8 cellular contexts compared by ENCODE assay signal in the genomic region with DNA sequence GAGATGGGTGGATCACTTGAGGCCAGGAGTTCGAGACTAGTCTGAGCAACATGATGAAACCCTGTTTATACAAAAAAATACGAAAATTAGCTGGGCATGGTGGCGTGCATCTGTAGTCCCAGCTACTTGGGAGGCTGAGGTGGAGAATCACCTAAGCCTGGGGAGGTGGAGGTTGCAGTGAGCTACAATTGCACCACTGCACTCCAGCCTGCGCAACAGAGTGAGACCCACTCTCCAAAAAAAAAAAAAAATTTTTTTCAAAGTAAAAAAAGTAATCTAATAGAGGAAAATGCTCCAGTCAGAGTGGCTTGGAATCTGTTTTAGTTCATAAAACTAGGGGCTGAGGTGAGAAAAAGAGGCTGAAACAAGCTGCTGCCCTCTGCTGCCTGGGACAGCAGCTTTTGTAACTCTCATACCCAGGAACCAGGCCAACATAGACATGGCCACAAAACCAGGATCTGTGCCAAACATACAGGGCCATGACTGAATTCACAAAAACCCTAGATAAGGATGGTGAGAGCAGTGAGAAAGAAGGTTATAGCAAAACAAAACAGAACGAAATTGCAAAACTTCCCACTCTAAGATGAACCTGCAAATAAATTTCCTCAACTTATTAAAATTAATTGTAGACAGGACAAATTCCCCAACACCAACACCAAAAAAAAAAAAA. TPM values are rescaled to one million over a fixed set of nuclear protein-coding genes. Genes with fewer than 3 reads are reported as not detected.
DNase-seq lines count a peak whose midpoint lies in the region; ATAC-seq and TF ChIP-seq lines count a peak whose summit lies in the region.

No MANE protein-coding gene starts in this region.

- H3K9ac ChIP-seq in OCI-LY3 (ENCODE audit: low read length), result no peak overlapping the region

- H3K36me3 ChIP-seq in OCI-LY3 (replicated peaks; ENCODE audit: low read depth, low read length) (no peaks in the 10 kb centered on the region), psoas muscle (ENCODE audit: insufficient read depth in 1 of 2, low read depth in 1 of 2) (no peaks in the 10 kb centered on the region), uterus (no peaks in the 10 kb centered on the region)

- H3K4me1 ChIP-seq in OCI-LY3 (ENCODE audit: low read length) (no peaks in the 10 kb centered on the region), psoas muscle (peaks cover under 1% of the 10 kb centered on the region), uterus (no peaks in the 10 kb centered on the region)

- no peak for TF ChIP-seq POLR2A in erythroblast (IDR thresholded peaks at IDR 0.05; ENCODE audit: low read length)
- no peak for TF ChIP-seq POLR2A in uterus (IDR thresholded peaks at IDR 0.05)

- TF ChIP-seq CTCF in GM12873 (IDR thresholded peaks at IDR 0.05; ENCODE audit: insufficient read depth, low read depth, low read length, missing control alignments), result peak; percentile 20
- peak; percentile 35 for TF ChIP-seq CTCF in OCI-LY3 (IDR thresholded peaks at IDR 0.05; ENCODE audit: low read depth, low read length)
- TF ChIP-seq CTCF in psoas muscle (IDR thresholded peaks at IDR 0.05), result no peak
- TF ChIP-seq CTCF in uterus (IDR thresholded peaks at IDR 0.05), result no peak
- TF ChIP-seq CTCF in coronary artery (IDR thresholded peaks at IDR 0.05), result no peak

- peak in 3 of 4 donors; percentile 44 to 68 (median 65) for ATAC-seq in psoas muscle
- no peak for ATAC-seq in HG03139 (IDR thresholded peaks at IDR 0.05; ENCODE audit: unreplicated experiment)

- H2AFZ ChIP-seq in OCI-LY3 (ENCODE audit: low read depth, low read length), result no peak overlapping the region

- DNase-seq in erythroblast (lab: John Stamatoyannopoulos, UW) (peak; percentile 93 to 94), psoas muscle (no peak), NCI-H748 treated with DMSO at 0.1 percent for 48 hours (lab: John Stamatoyannopoulos, UW) (no peak), uterus (no peak), coronary artery (ENCODE audit: low spot score) (no peak)

- no peak overlapping the region for H3K4me2 ChIP-seq in OCI-LY3 (ENCODE audit: low read length)

- H3K4me3 ChIP-seq in OCI-LY3 (ENCODE audit: low read length) (no peak overlapping the region), psoas muscle (no peak overlapping the region), uterus (no peak overlapping the region), coronary artery (no peak overlapping the region)

- no peaks in the 10 kb centered on the region for H4K20me1 ChIP-seq in OCI-LY3 (ENCODE audit: insufficient read depth, low read length)

- no peaks in the 10 kb centered on the region for H3K79me2 ChIP-seq in OCI-LY3 (ENCODE audit: low read length)

- H3K27ac ChIP-seq in OCI-LY3 (ENCODE audit: low read length) (no peak overlapping the region), psoas muscle (no peak overlapping the region), uterus (no peak overlapping the region), coronary artery (no peak overlapping the region)

- intact Hi-C loops in psoas muscle (cut with DNase I), result no loop called here
- intact Hi-C loops in uterus (cut with DNase I; ENCODE audit: low total_unique reads), result no loop called here

- H3K27me3 ChIP-seq in OCI-LY3 (ENCODE audit: low read depth, low read length), result no peaks in the 10 kb centered on the region
- no peaks in the 10 kb centered on the region for H3K27me3 ChIP-seq in psoas muscle (ENCODE audit: insufficient read depth in 3 of 3, low read length in 2 of 3)
- no peaks in the 10 kb centered on the region for H3K27me3 ChIP-seq in uterus

- no peaks in the 10 kb centered on the region for H3K9me3 ChIP-seq in OCI-LY3 (ENCODE audit: insufficient read depth, low read length)
- H3K9me3 ChIP-seq in psoas muscle, result no peaks in the 10 kb centered on the region
- H3K9me3 ChIP-seq in uterus, result no peaks in the 10 kb centered on the region

- 88 to 90% (median 90%) methylated on average over 5 of the region's 5 CpGs for WGBS in psoas muscle, 3 donors

RNA-seq across cellular contexts. Expression of gene DCAF12, which starts 13.1 kb away (rescaled TPM):
- total RNA-seq in psoas muscle, result 10 to 100 TPM; 18.0 to 27.1 (median 23.3) TPM
- 10 to 100 TPM; 15.8 to 38.0 (median 18.1) TPM for polyA plus RNA-seq in psoas muscle
- total RNA-seq in uterus, result 10 to 100 TPM in 3 of 4 donors, 1 to 10 TPM in 1; 6.4 to 35.3 (median 30.3) TPM

RNA-seq across cellular contexts. Expression of gene UBAP1, which starts 39.2 kb away (rescaled TPM):
- total RNA-seq in psoas muscle (100 to 1,000 TPM in 1 of 4 donors, 10 to 100 TPM in 3; 55.8 to 126 (median 73.4) TPM), uterus (10 to 100 TPM; 17.1 to 60.4 (median 24.9) TPM)
- polyA plus RNA-seq in psoas muscle, result 100 to 1,000 TPM in 1 of 3 donors, 10 to 100 TPM in 2; 89.6 to 203 (median 92.9) TPM

Comparison
In these comparisons a context has a peak if more than half of its experiments do, and no peak if none do; other contexts are left out.
1. CTCF ChIP-seq: peak in GM12873 (single experiment) and OCI-LY3 (single experiment); none in psoas muscle (single experiment), uterus (0 of 4) and coronary artery (single experiment).
2. DNase-seq: peak in erythroblast (2 of 2); none in psoas muscle (0 of 2), NCI-H748 treated with DMSO at 0.1 percent for 48 hours (single experiment), uterus (0 of 2) and coronary artery (single experiment).